Comparison of ENCODE assay signal across 18 cellular contexts in the genomic region with DNA sequence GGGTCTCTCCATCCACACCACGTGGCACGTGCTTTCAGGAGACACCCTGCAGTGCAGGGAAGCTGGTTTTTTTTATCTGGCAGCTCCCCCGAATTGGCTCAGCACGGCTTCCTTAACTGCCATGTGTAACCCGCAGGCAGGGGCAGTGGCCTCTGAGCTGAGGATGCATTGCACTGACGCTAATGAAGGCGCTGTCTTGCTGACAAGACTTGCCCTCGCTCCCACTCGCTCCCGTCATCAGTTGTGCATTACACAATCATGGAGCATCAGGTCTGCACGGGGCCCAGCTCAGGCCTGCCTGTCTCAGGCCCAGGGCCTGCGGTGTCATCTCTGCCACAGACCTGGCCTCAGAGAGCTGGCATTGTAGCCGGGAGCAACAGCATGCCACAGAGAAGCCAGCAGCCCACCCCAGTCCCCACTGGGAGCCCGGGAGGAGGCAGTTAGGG.
"Had no signal": no experiment of that assay in that cellular context is flagged by ENCODE, and none has a peak within 500 bp of the region (broad histone marks: within the 10 kb centered on the region; RNA-seq: fewer than 3 reads in every experiment).

No MANE protein-coding gene starts in this region.

- H3K36me3 ChIP-seq: adrenal gland, SJSA1 had no signal

- DNase-seq: activated CD4-positive, alpha-beta T cell treated with anti-CD3 and anti-CD28 coated beads for 4 hours; activated CD8-positive, alpha-beta memory T cell treated with anti-CD3 and anti-CD28 coated beads, Interleukin-2, amount 50 U/mL, for 4 hours; activated CD8-positive, alpha-beta T cell treated with anti-CD3 and anti-CD28 coated beads for 36 hours; activated gamma-delta T cell treated with Interleukin-2 at 50 U/mL for 16 hours; activated naive CD4-positive, alpha-beta T cell treated with anti-CD3 and anti-CD28 coated beads, Interleukin-2, amount 10 ng/mL, durations not matched to agents 7 days and 5 days; activated naive CD8-positive, alpha-beta T cell treated with anti-CD3 and anti-CD28 coated beads for 36 hours; activated T-cell treated with anti-CD3 and anti-CD28 coated beads, Interleukin-2, amount 50 U/mL, for 72 hours; anterior cingulate cortex; MM.1S; NCI-H1105; NCI-H1436; NCI-H1694 treated with DMSO at 0.1 percent for 48 hours; NCI-H2029 treated with DMSO at 0.1 percent for 48 hours; NCI-H510A treated with DMSO at 0.1 percent for 48 hours; SHP77 had no signal

- H3K27ac ChIP-seq: adrenal gland, SJSA1 had no signal

- ATAC-seq: activated CD4-positive, CD25-positive, alpha-beta regulatory T cell treated with anti-CD3 and anti-CD28 coated beads, Interleukin-2, amount 50 U/mL, for 24 hours; activated CD8-positive, alpha-beta T cell treated with anti-CD3 and anti-CD28 coated beads for 36 hours; activated T-cell treated with anti-CD3 and anti-CD28 coated beads, Interleukin-2, amount 50 U/mL, for 72 hours had no signal

- H3K4me1 ChIP-seq: adrenal gland, SJSA1 had no signal

- H3K27me3 ChIP-seq: adrenal gland, SJSA1 had no signal

- H3K4me3 ChIP-seq: adrenal gland, SJSA1 had no signal

- H3K9me3 ChIP-seq: adrenal gland, SJSA1 had no signal
